Comparison of ENCODE assay signal across 20 cellular contexts in genomic region chr14:79557309-79557708, GRCh38.
DNase-seq lines count a peak whose midpoint lies in the region; ATAC-seq and TF ChIP-seq lines count a peak whose summit lies in the region.
"Had no signal": no experiment of that assay in that cellular context is flagged by ENCODE, and none has a peak within 500 bp of the region (broad histone marks: within the 10 kb centered on the region; RNA-seq: fewer than 3 reads in every experiment).

No MANE protein-coding gene starts in this region.

- H3K4me1 Mint-ChIP-seq in Caco-2 (ENCODE audit: low read depth, unreplicated experiment), result peaks cover 34% of the 10 kb centered on the region
- H3K4me1 Mint-ChIP-seq: B cell had no signal

- H3F3A ChIP-seq in PC-3 (ENCODE audit: low read length, unreplicated experiment), result no peaks in the 10 kb centered on the region

- intact Hi-C loops in Caco-2 (cut with micrococcal nuclease; ENCODE audit: unreplicated experiment) (loop anchor here (10.0 kb wide), 1 partner anchor 133 kb away; no protein-coding TSS in a partner anchor), PC-3 (cut with micrococcal nuclease) (no loop called here)

- BruUV-seq in Caco-2 (replicated peaks; lab: Mats Ljungman, UMichigan) (no TSS peak), PC-3 (replicated peaks; lab: Mats Ljungman, UMichigan) (no TSS peak)

- peak overlapping the region; percentile 60 for H3K27ac Mint-ChIP-seq in Caco-2 (ENCODE audit: unreplicated experiment)
- H3K27ac Mint-ChIP-seq: B cell; CD4-positive, alpha-beta T cell; CD8-positive, alpha-beta T cell had no signal

- H3K4me3 ChIP-seq in Caco-2 (ENCODE audit: low read depth, low read length) (no peak overlapping the region), PC-3 (ENCODE audit: low read length) (no peak overlapping the region)
- H3K4me3 ChIP-seq: A549; BLaER1 treated with 17β-estradiol and CSF1 and Interleukin-3, amounts not matched to agents 10 nM and 100 nM; GM12878 had no signal

- peaks cover 13% of the 10 kb centered on the region for H3K36me3 Mint-ChIP-seq in Caco-2 (ENCODE audit: insufficient read depth, unreplicated experiment)
- H3K36me3 Mint-ChIP-seq: CD8-positive, alpha-beta T cell had no signal

- POLR2A ChIA-PET in Caco-2 (lab: Charles Lee), result no interaction called here
- POLR2A ChIA-PET in PC-3 (lab: Charles Lee; ENCODE audit: unreplicated experiment), result no interaction called here

- no peak overlapping the region for H3K4me2 ChIP-seq in PC-3 (ENCODE audit: low read length)
- H3K4me2 ChIP-seq: A549; BLaER1 treated with 17β-estradiol and CSF1 and Interleukin-3, amounts not matched to agents 10 nM and 100 nM had no signal

- no peak overlapping the region for H3K9ac ChIP-seq in PC-3 (ENCODE audit: low read length)
- H3K9ac ChIP-seq: BLaER1 treated with 17β-estradiol and CSF1 and Interleukin-3, amounts not matched to agents 10 nM and 100 nM had no signal

- TF ChIP-seq CTCF in Caco-2 (IDR thresholded peaks at IDR 0.05; ENCODE audit: insufficient read depth in 1 of 2, low read depth in 1 of 2, low read length in 1 of 2, severe bottlenecking in 1 of 2, unreplicated experiment in 1 of 2) (no peak), PC-3 (conservative IDR thresholded peaks at IDR 0.05; ENCODE audit: low read depth, low read length) (no peak)

- H3K27ac ChIP-seq in PC-3 (ENCODE audit: low read length), result no peak overlapping the region
- H3K27ac ChIP-seq: 22Rv1; A549; BLaER1 treated with 17β-estradiol and CSF1 and Interleukin-3, amounts not matched to agents 10 nM and 100 nM; C4-2B had no signal

- no peaks in the 10 kb centered on the region for H3K27me3 Mint-ChIP-seq in Caco-2 (ENCODE audit: insufficient read depth, unreplicated experiment)
- H3K27me3 Mint-ChIP-seq: B cell; CD4-positive, alpha-beta T cell had no signal

- H3K4me3 Mint-ChIP-seq in Caco-2 (ENCODE audit: unreplicated experiment), result no peak overlapping the region
- H3K4me3 Mint-ChIP-seq: B cell; CD4-positive, alpha-beta T cell; CD8-positive, alpha-beta T cell had no signal

- H3K9me3 ChIP-seq in Caco-2 (no peaks in the 10 kb centered on the region), PC-3 (ENCODE audit: low read length) (no peaks in the 10 kb centered on the region)
- H3K9me3 ChIP-seq: A549; BLaER1 treated with 17β-estradiol and CSF1 and Interleukin-3, amounts not matched to agents 10 nM and 100 nM had no signal

- DNase-seq in Caco-2, result no peak
- DNase-seq in EL, result peak; percentile 60
- peak; percentile 25 for DNase-seq in PC-3
- no peak for DNase-seq in kidney glomerular epithelial cell (lab: John Stamatoyannopoulos, UW)
- DNase-seq: AML-193; CD4-positive, alpha-beta T cell; CD8-positive, alpha-beta T cell; DMS 273 treated with DMSO at 0.1 percent for 48 hours; DMS153; DMS53; DMS79; DND-41; GDM1 had no signal

- no peaks in the 10 kb centered on the region for H3K9me2 ChIP-seq in PC-3 (replicated peaks; ENCODE audit: low read length)

- H3K4me1 ChIP-seq in Caco-2 (peaks cover 32% of the 10 kb centered on the region), PC-3 (ENCODE audit: insufficient read depth, low read length) (no peaks in the 10 kb centered on the region)
- H3K4me1 ChIP-seq: BLaER1 treated with 17β-estradiol and CSF1 and Interleukin-3, amounts not matched to agents 10 nM and 100 nM had no signal

- H3K36me3 ChIP-seq in Caco-2 (ENCODE audit: control insufficient read depth, insufficient read depth, low read length) (no peaks in the 10 kb centered on the region), PC-3 (ENCODE audit: low read depth, low read length) (no peaks in the 10 kb centered on the region)
- H3K36me3 ChIP-seq: BLaER1 treated with 17β-estradiol and CSF1 and Interleukin-3, amounts not matched to agents 10 nM and 100 nM had no signal

- CTCF ChIA-PET in Caco-2 (lab: Charles Lee) (no interaction called here), PC-3 (lab: Charles Lee) (no interaction called here)

- H3K79me2 ChIP-seq in PC-3 (ENCODE audit: low read length), result no peaks in the 10 kb centered on the region

- H3K9me3 Mint-ChIP-seq in Caco-2 (ENCODE audit: unreplicated experiment), result peaks cover 32% of the 10 kb centered on the region
- H3K9me3 Mint-ChIP-seq: CD8-positive, alpha-beta T cell had no signal

- peak; percentile 56; the same call in 1 of the 2 replicates for ATAC-seq in PC-3
- ATAC-seq in HG02588 (IDR thresholded peaks at IDR 0.05; ENCODE audit: unreplicated experiment), result no peak
- ATAC-seq: A549; CD8-positive, alpha-beta T cell; GM12878 had no signal

- H4K20me1 ChIP-seq in PC-3 (ENCODE audit: low read length), result no peaks in the 10 kb centered on the region
- H4K20me1 ChIP-seq: BLaER1 treated with 17β-estradiol and CSF1 and Interleukin-3, amounts not matched to agents 10 nM and 100 nM had no signal

- no peak overlapping the region for H2AFZ ChIP-seq in PC-3 (ENCODE audit: low read length)

- H3K27me3 ChIP-seq in Caco-2 (replicated peaks; ENCODE audit: control insufficient read depth, insufficient read depth, low read length), result no peaks in the 10 kb centered on the region
- no peaks in the 10 kb centered on the region for H3K27me3 ChIP-seq in PC-3 (ENCODE audit: low read length)
- H3K27me3 ChIP-seq: BLaER1 treated with 17β-estradiol and CSF1 and Interleukin-3, amounts not matched to agents 10 nM and 100 nM had no signal

Comparison
In these comparisons a context has a peak if more than half of its experiments do, and no peak if none do; other contexts are left out.
1. DNase-seq: peak in EL (single experiment) and PC-3 (single experiment); none in Caco-2 (0 of 2) and kidney glomerular epithelial cell (single experiment).